ENCODE assay signal across 27 cellular contexts in the genomic region with DNA sequence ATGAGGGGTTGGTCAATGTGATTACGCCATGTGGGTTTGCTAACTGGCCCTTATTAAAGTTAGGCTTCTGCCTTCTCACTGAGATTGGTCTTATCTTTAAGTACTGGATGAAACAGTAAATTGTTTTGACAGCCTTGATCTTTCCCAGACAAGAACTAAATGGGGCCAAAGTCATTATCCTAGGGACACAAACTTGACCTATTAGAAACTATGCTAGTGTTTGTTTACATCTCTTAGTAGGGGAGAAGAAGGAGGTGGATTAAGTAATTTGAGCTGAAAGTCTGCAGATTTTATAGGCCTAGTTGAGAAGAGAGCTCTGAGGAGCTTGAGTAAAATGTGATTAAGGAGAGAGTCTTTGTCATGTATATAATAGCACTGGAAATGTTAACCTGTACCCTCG.
A peak's percentile ranks its signal among the peaks of the same experiment; 100 is the strongest.
DNase-seq lines count a peak whose midpoint lies in the region; FAIRE-seq and TF ChIP-seq lines count a peak whose summit lies in the region.
"Had no signal": no experiment of that assay in that cellular context is flagged by ENCODE, and none has a peak within 500 bp of the region (broad histone marks: within the 10 kb centered on the region; RNA-seq: fewer than 3 reads in every experiment).

No MANE protein-coding gene starts in this region.

- peaks cover 31% of the 10 kb centered on the region for H3K9me3 Mint-ChIP-seq in mesothelial cell of epicardium
- H3K9me3 Mint-ChIP-seq: CD4-positive, alpha-beta T cell had no signal

- H4K8ac ChIP-seq in H1 (ENCODE audit: extremely low read depth, insufficient read depth, low read length): no peak overlapping the region

- no peak overlapping the region for H2BK5ac ChIP-seq in H1 (ENCODE audit: low read depth, low read length)

- H2BK12ac ChIP-seq in H1 (ENCODE audit: low read depth, low read length): no peak overlapping the region

- DNase-seq in LNCaP clone FGC (ENCODE audit: low read depth): peak; percentile 22
- DNase-seq in NCI-H82 treated with DMSO at 0.1 percent for 48 hours (lab: John Stamatoyannopoulos, UW; ENCODE audit: unreplicated experiment): peak; percentile 79
- DNase-seq in H1 (ENCODE audit: low read depth in 1 of 2, low spot score in 2 of 2): no peak
- DNase-seq in mesothelial cell of epicardium (ENCODE audit: low spot score in 2 of 2, unreplicated experiment in 2 of 2): no peak
- DNase-seq in NCI-H2171 treated with DMSO at 0.1 percent for 48 hours (lab: John Stamatoyannopoulos, UW): no peak
- no peak for DNase-seq in effector CD4-positive, alpha-beta T cell
- no peak for DNase-seq in ecto neural progenitor cell (ENCODE audit: low spot score)
- DNase-seq: ACHN; CD4-positive, alpha-beta T cell; COR-L47; DMS79; GM23248; Karpas-422; MG63; NCI-H1048; NCI-H1417 treated with DMSO at 0.1 percent for 48 hours; NCI-H187; NCI-H2107; NCI-H226; NCI-H510A treated with DMSO at 0.1 percent for 48 hours; NCI-H748 treated with DMSO at 0.1 percent for 48 hours; OCI-M1; SJCRH30 had no signal

- no peaks in the 10 kb centered on the region for H4K20me1 ChIP-seq in H1 (replicated peaks in 1 of 2; ENCODE audit: control insufficient read depth in 1 of 2, insufficient read depth in 2 of 2, low read length in 2 of 2)
- H4K20me1 ChIP-seq: BLaER1 had no signal

- H2AK5ac ChIP-seq in H1 (ENCODE audit: low read depth, low read length): no peak overlapping the region

- H3K27ac ChIP-seq in H1 (ENCODE audit: low read depth, low read length): no peak overlapping the region
- H3K27ac ChIP-seq: BLaER1, GM23248, SJCRH30 had no signal

- no peak for TF ChIP-seq EP300 in H1 (IDR thresholded peaks at IDR 0.05; ENCODE audit: borderline replicate concordance in 1 of 2, low read depth in 2 of 2, low read length in 2 of 2)

- no peak overlapping the region; a peak in 1 of 7 replicates for H3K9ac ChIP-seq in H1 (replicated peaks in 1 of 4; ENCODE audit: extremely low read depth in 1 of 4, low read depth in 3 of 4, low read length in 3 of 4)
- H3K9ac ChIP-seq: BLaER1, GM23248 had no signal

- H3K36me3 Mint-ChIP-seq in mesothelial cell of epicardium: no peaks in the 10 kb centered on the region

- no peaks in the 10 kb centered on the region for H3K27me3 Mint-ChIP-seq in mesothelial cell of epicardium (ENCODE audit: low read depth)
- H3K27me3 Mint-ChIP-seq: CD4-positive, alpha-beta T cell had no signal

- WGBS in H1 (ENCODE audit: extremely low coverage in 1 of 2, insufficient coverage in 1 of 2, insufficient read length in 1 of 2, insufficient replicate concordance in 2 of 2, low coverage in 1 of 2, low lambda C conversion rate in 2 of 2, missing lambda C conversion rate in 1 of 2), 2 experiments: 71% methylated on average over 2 of the region's 2 CpGs; no CpG with 5 or more reads in 1 of the 2 experiments

- H3K4me2 ChIP-seq in H1 (ENCODE audit: insufficient read depth in 1 of 2, low read depth in 2 of 2, low read length in 2 of 2): no peak overlapping the region
- H3K4me2 ChIP-seq: BLaER1 had no signal

- H3K56ac ChIP-seq in H1 (replicated peaks; ENCODE audit: insufficient read length, low read depth, low read length): no peak overlapping the region

- no peaks in the 10 kb centered on the region for H3K36me3 ChIP-seq in H1 (ENCODE audit: control insufficient read depth in 2 of 4, insufficient read depth in 4 of 4, low read length in 3 of 4)
- H3K36me3 ChIP-seq: HAP-1, MG63, SJCRH30 had no signal

- TF ChIP-seq RAD21 in H1 (IDR thresholded peaks at IDR 0.05 in 1 of 2, conservative IDR thresholded peaks at IDR 0.05 in 1 of 2; ENCODE audit: low read depth in 2 of 2, low read length in 2 of 2): no peak

- FAIRE-seq in H1 (lab: Jason Lieb, UNC): no peak
- FAIRE-seq: GM12878, RCC 7860 had no signal

- no peak overlapping the region for H3K18ac ChIP-seq in H1 (ENCODE audit: extremely low read depth, low read length)

- H3K27ac Mint-ChIP-seq in mesothelial cell of epicardium: peak overlapping the region; percentile 10
- H3K27ac Mint-ChIP-seq: CD4-positive, alpha-beta T cell had no signal

- 0 out of 2 replicates have a peak overlapping the region, but pooled peaks have one; percentile 46 for H2AFZ ChIP-seq in H1 (ENCODE audit: low read length)
- H2AFZ ChIP-seq: GM23248 had no signal

- H3K27me3 ChIP-seq in H1 (replicated peaks in 1 of 4; ENCODE audit: control insufficient read depth in 3 of 4, extremely low read depth in 1 of 4, insufficient read depth in 3 of 4, low read length in 3 of 4): no peaks in the 10 kb centered on the region
- H3K27me3 ChIP-seq: BLaER1, MG63, SJCRH30 had no signal

- H3K9me3 ChIP-seq in H1 (ENCODE audit: insufficient read depth in 2 of 2, low read depth in 1 of 2, low read length in 1 of 2): 0 out of 4 replicates have a peak, but pooled peaks cover 0 to 5% of the 10 kb centered on the region in 2 experiments
- H3K9me3 ChIP-seq: HAP-1, MG63, SJCRH30 had no signal

- no peak overlapping the region for H2BK15ac ChIP-seq in H1 (ENCODE audit: low read length)

- no peak overlapping the region for H3K14ac ChIP-seq in H1 (ENCODE audit: insufficient read length)

- TF ChIP-seq CTCF in LNCaP clone FGC (IDR thresholded peaks at IDR 0.05; ENCODE audit: control insufficient read depth, extremely low read depth, insufficient read depth): no peak
- no peak for TF ChIP-seq CTCF in H1 (IDR thresholded peaks at IDR 0.05; ENCODE audit: control extremely low read depth in 1 of 3, insufficient read depth in 1 of 3, low read depth in 1 of 3, low read length in 3 of 3)
- TF ChIP-seq CTCF in mesothelial cell of epicardium (IDR thresholded peaks at IDR 0.05; ENCODE audit: unreplicated experiment): no peak

- TF ChIP-seq POLR2A in H1 (IDR thresholded peaks at IDR 0.05; ENCODE audit: control extremely low read depth in 1 of 2, low read depth in 2 of 2, low read length in 2 of 2): no peak

- H4K5ac ChIP-seq in H1 (ENCODE audit: insufficient read length, low read depth, low read length): no peak overlapping the region

- H3K4me3 Mint-ChIP-seq in mesothelial cell of epicardium: no peak overlapping the region
- H3K4me3 Mint-ChIP-seq: CD4-positive, alpha-beta T cell had no signal

- no peaks in the 10 kb centered on the region; the same call in 1 of the 2 replicates for H3K23me2 ChIP-seq in H1 (ENCODE audit: low read depth, low read length)

- no peaks in the 10 kb centered on the region for H3K79me2 ChIP-seq in H1 (ENCODE audit: control insufficient read depth in 1 of 2, insufficient read depth in 2 of 2, low read length in 2 of 2)

- POLR2A ChIA-PET in H1 (lab: Charles Lee; ENCODE audit: partially characterized antibody): no interaction called here

- H2BK20ac ChIP-seq in H1 (ENCODE audit: low read length): no peak overlapping the region

- no peak overlapping the region for H3K4ac ChIP-seq in H1 (replicated peaks; ENCODE audit: insufficient read length, low read depth, low read length)

- no peak overlapping the region for H3K23ac ChIP-seq in H1 (ENCODE audit: insufficient read length)

- CTCF ChIA-PET in H1 (lab: Charles Lee; ENCODE audit: partially characterized antibody): no interaction called here

- no peak overlapping the region for H2BK120ac ChIP-seq in H1 (replicated peaks; ENCODE audit: low read depth, low read length)

- H3K4me1 ChIP-seq in H1 (replicated peaks in 1 of 4; ENCODE audit: control insufficient read depth in 3 of 4, insufficient read depth in 4 of 4, low read length in 3 of 4): peaks cover 0 to 4% (median 0%) of the 10 kb centered on the region in 4 experiments; a peak in 1 of 7 replicates
- H3K4me1 ChIP-seq: SJCRH30 had no signal

- no peak overlapping the region for H4K91ac ChIP-seq in H1 (replicated peaks; ENCODE audit: insufficient read length, low read length)

- peaks cover 13% of the 10 kb centered on the region for H3K4me1 Mint-ChIP-seq in mesothelial cell of epicardium

- no peaks in the 10 kb centered on the region for H3K79me1 ChIP-seq in H1 (ENCODE audit: low read depth, low read length)

- no peak overlapping the region for H3K4me3 ChIP-seq in LNCaP clone FGC (ENCODE audit: low read depth, low read length)
- H3K4me3 ChIP-seq in H1 (ENCODE audit: extremely low read depth in 1 of 4, insufficient read depth in 2 of 4, low read depth in 3 of 4, low read length in 4 of 4): no peak overlapping the region
- H3K4me3 ChIP-seq: BLaER1, GM12878, GM23248, HAP-1, MG63, SJCRH30 had no signal

TF ChIP-seq in H1, 55 proteins besides CTCF, POLR2A, EP300 and RAD21:
- TF ChIP-seq TEAD4 (IDR thresholded peaks at IDR 0.05; ENCODE audit: low read depth, low read length): no peak
- no peak for TF ChIP-seq TAF7 (optimal IDR thresholded peaks at IDR 0.05; ENCODE audit: borderline replicate concordance, low read depth, low read length)
- TF ChIP-seq SRF (IDR thresholded peaks at IDR 0.05; ENCODE audit: low read depth, low read length): no peak
- TF ChIP-seq CBX8 (IDR thresholded peaks at IDR 0.05; ENCODE audit: borderline replicate concordance, low read depth, low read length): no peak
- no peak for TF ChIP-seq SIRT6 (IDR thresholded peaks at IDR 0.05; ENCODE audit: low read length)
- TF ChIP-seq BACH1 (IDR thresholded peaks at IDR 0.05; ENCODE audit: low read length): no peak
- TF ChIP-seq TCF12 (IDR thresholded peaks at IDR 0.05; ENCODE audit: low read depth, low read length): no peak
- TF ChIP-seq HDAC6 (IDR thresholded peaks at IDR 0.05; ENCODE audit: low read depth, low read length): no peak

Comparison
In these comparisons a context has a peak if more than half of its experiments do, and no peak if none do; other contexts are left out.
1. DNase-seq: peak in LNCaP clone FGC (single experiment) and NCI-H82 treated with DMSO at 0.1 percent for 48 hours (single experiment); none in H1 (0 of 2), mesothelial cell of epicardium (0 of 2), NCI-H2171 treated with DMSO at 0.1 percent for 48 hours (single experiment), effector CD4-positive, alpha-beta T cell (single experiment) and ecto neural progenitor cell (single experiment).